ENCODE assay signal across 10 cellular contexts in genomic region chr22:50294319-50294656, GRCh38. TPM values are rescaled to one million over a fixed set of nuclear protein-coding genes. Genes with fewer than 3 reads are reported as not detected.
DNase-seq lines count a peak whose midpoint lies in the region; ATAC-seq and TF ChIP-seq lines count a peak whose summit lies in the region.
"Had no signal": no experiment of that assay in that cellular context is flagged by ENCODE, and none has a peak within 500 bp of the region (broad histone marks: within the 10 kb centered on the region; RNA-seq: fewer than 3 reads in every experiment).

No MANE protein-coding gene starts in this region.

- intact Hi-C loops in mammary epithelial cell (cut with micrococcal nuclease) = no loop called here

- CTCF ChIA-PET in mammary epithelial cell (lab: Charles Lee; ENCODE audit: low non-redundant PET) = no interaction called here

- DNase-seq in mammary epithelial cell (no peak), neuronal stem cell (ENCODE audit: low spot score) (no peak)
- no peak for DNase-seq in activated T-cell treated with anti-CD3 and anti-CD28 coated beads, Interleukin-2, amount 50 U/mL, for 48 hours
- no peak for DNase-seq in activated T-cell treated with anti-CD3 and anti-CD28 coated beads, Interleukin-2, amount 50 U/mL, for 1 hour
- DNase-seq: activated CD4-positive, alpha-beta T cell treated with anti-CD3 and anti-CD28 coated beads, Interleukin-2, amount 50 U/mL, for 48 hours; DMS 273 treated with DMSO at 0.1 percent for 48 hours; effector CD4-positive, alpha-beta T cell; NCI-H526 had no signal

- peak overlapping the region; percentile 98 for H2BK5ac ChIP-seq in neuronal stem cell (ENCODE audit: low read length)

- peaks cover 4% of the 10 kb centered on the region for H4K20me1 ChIP-seq in mammary epithelial cell (ENCODE audit: insufficient read depth, low read length)

- H3K79me1 ChIP-seq in neuronal stem cell (ENCODE audit: low read depth, low read length) = peaks cover 51% of the 10 kb centered on the region

- dilution Hi-C loops in mammary epithelial cell (cut with HindIII; ENCODE audit: low sequenced_read_pairs) = loop anchor here (5.0 kb wide), 1 partner anchor 48 kb away; the partner anchor contains the start of gene PPP6R2

- in situ Hi-C loops in mammary epithelial cell (cut with MboI; ENCODE audit: low sequenced_read_pairs in 2 of 2) = no loop called here

- H3K4me1 ChIP-seq in mammary epithelial cell (ENCODE audit: insufficient read depth, low read length) (peaks cover 48% of the 10 kb centered on the region), neuronal stem cell (ENCODE audit: control insufficient read depth in 2 of 2, insufficient read depth in 1 of 2, low read depth in 1 of 2, low read length in 2 of 2) (peaks cover 15 to 34% of the 10 kb centered on the region in 2 donors)

- peak overlapping the region; percentile 86 for H2BK12ac ChIP-seq in neuronal stem cell (ENCODE audit: low read length)

- no peak overlapping the region for H3K9ac ChIP-seq in mammary epithelial cell (ENCODE audit: insufficient read depth, low read length)
- no peak overlapping the region for H3K9ac ChIP-seq in neuronal stem cell (ENCODE audit: low read depth, low read length, poor library complexity)

- 83% methylated on average over 2 of the region's 5 CpGs for WGBS in mammary epithelial cell (ENCODE audit: low coverage, missing lambda C conversion rate)
- no CpG with 5 or more reads among the region's 5 CpGs for WGBS in neuronal stem cell (ENCODE audit: extremely low coverage in 2 of 2, insufficient read length in 2 of 2, insufficient replicate concordance in 1 of 2), 2 donors

- H3K23ac ChIP-seq in neuronal stem cell (ENCODE audit: low read depth, low read length, poor library complexity) = peak overlapping the region; percentile 37

- peak overlapping the region; percentile 90 for H3K4ac ChIP-seq in neuronal stem cell (ENCODE audit: low read length)

- peak overlapping the region; percentile 82 for H2BK15ac ChIP-seq in neuronal stem cell (ENCODE audit: low read length)

- peak overlapping the region; percentile 99 for H2AK5ac ChIP-seq in neuronal stem cell (ENCODE audit: low read depth, low read length)

- H3K36me3 ChIP-seq in mammary epithelial cell (ENCODE audit: insufficient read depth, low read length) (peaks cover 7% of the 10 kb centered on the region), neuronal stem cell (replicated peaks in 1 of 2; ENCODE audit: control insufficient read depth in 2 of 2, insufficient read depth in 2 of 2, low read length in 2 of 2) (peaks cover 16 to 70% of the 10 kb centered on the region in 2 donors)

- no TSS peak for BruUV-seq in mammary epithelial cell (replicated peaks; lab: Mats Ljungman, UMichigan)

- no peak overlapping the region for H4K8ac ChIP-seq in neuronal stem cell (ENCODE audit: low read depth, low read length)

- no peak overlapping the region for H2AFZ ChIP-seq in mammary epithelial cell (ENCODE audit: low read depth, low read length)
- no peak overlapping the region for H2AFZ ChIP-seq in neuronal stem cell (ENCODE audit: low read length)

- no peak for TF ChIP-seq CTCF in mammary epithelial cell (conservative IDR thresholded peaks at IDR 0.05 in 1 of 2, IDR thresholded peaks at IDR 0.05 in 1 of 2; ENCODE audit: extremely low read depth in 1 of 2, insufficient read depth in 1 of 2, low read depth in 1 of 2, low read length in 2 of 2)

- H3K27me3 ChIP-seq in mammary epithelial cell (ENCODE audit: insufficient read depth, low read length) = no peaks in the 10 kb centered on the region
- H3K27me3 ChIP-seq in neuronal stem cell (ENCODE audit: control insufficient read depth in 3 of 3, insufficient read depth in 3 of 3, low read depth in 1 of 3, low read length in 3 of 3) = no peaks in the 10 kb centered on the region

- peak overlapping the region; percentile 49 for H3K14ac ChIP-seq in neuronal stem cell (ENCODE audit: low read length)

- no peak for ATAC-seq in GM21381 (IDR thresholded peaks at IDR 0.05; ENCODE audit: unreplicated experiment)

- H4K91ac ChIP-seq in neuronal stem cell (ENCODE audit: low read depth, low read length, poor library complexity) = peak overlapping the region; percentile 89

- TF ChIP-seq POLR2A in GM10847 (IDR thresholded peaks at IDR 0.05; ENCODE audit: extremely low read depth, insufficient read length) = peak; percentile 11

- no peak overlapping the region for H3K4me3 ChIP-seq in mammary epithelial cell (replicated peaks in 1 of 3; ENCODE audit: insufficient read depth in 1 of 3, low read depth in 2 of 3, low read length in 3 of 3)
- H3K4me3 ChIP-seq in neuronal stem cell (ENCODE audit: low read length in 2 of 2) = no peak overlapping the region

- peaks cover 100% of the 10 kb centered on the region for H3K79me2 ChIP-seq in mammary epithelial cell (ENCODE audit: insufficient read depth, low read length)

- H3K18ac ChIP-seq in neuronal stem cell (ENCODE audit: low read length) = peak overlapping the region; percentile 98

- H3K4me2 ChIP-seq in mammary epithelial cell (ENCODE audit: insufficient read depth, low read depth, low read length) = peak overlapping the region; percentile 87
- H3K4me2 ChIP-seq in neuronal stem cell (ENCODE audit: insufficient read depth, low read length, poor library complexity, severe bottlenecking) = no peak overlapping the region

- peak overlapping the region; percentile 99 for H2BK120ac ChIP-seq in neuronal stem cell (ENCODE audit: low read depth, low read length)

- H3K9me3 ChIP-seq in mammary epithelial cell (replicated peaks; ENCODE audit: insufficient read depth, low read length) = no peaks in the 10 kb centered on the region
- no peaks in the 10 kb centered on the region for H3K9me3 ChIP-seq in neuronal stem cell (replicated peaks in 1 of 2; ENCODE audit: control insufficient read depth in 2 of 2, insufficient read depth in 1 of 2, low read depth in 1 of 2, low read length in 2 of 2)

- no peak overlapping the region for H3K27ac ChIP-seq in mammary epithelial cell (ENCODE audit: insufficient read depth, low read depth, low read length)
- H3K27ac ChIP-seq in neuronal stem cell (replicated peaks; ENCODE audit: low read length) = peak overlapping the region; percentile 80

RNA-seq across cellular contexts. Expression of gene PLXNB2, which starts 13.2 kb away (rescaled TPM):
- total RNA-seq in mammary epithelial cell = 100 to 1,000 TPM; 122 to 240 TPM
- 96.4 TPM for polyA plus RNA-seq in mammary epithelial cell
- 162 TPM for polyA minus RNA-seq in mammary epithelial cell
- polyA plus RNA-seq in neuronal stem cell (2013, experiment 1 of 2) = 71.0 TPM
- 69.8 TPM for polyA plus RNA-seq in neuronal stem cell (2013, experiment 2 of 2)

RNA-seq across cellular contexts. Expression of gene MAPK11, which starts 24.1 kb away (rescaled TPM):
- total RNA-seq in mammary epithelial cell = 10 to 100 TPM in 1 of 2 donors, 1 to 10 TPM in 1; 9.3 to 10.0 TPM
- 3.4 TPM for polyA plus RNA-seq in mammary epithelial cell
- polyA minus RNA-seq in mammary epithelial cell = 4.2 TPM
- 4.0 TPM for polyA plus RNA-seq in neuronal stem cell (2013, experiment 1 of 2)
- 3.6 TPM for polyA plus RNA-seq in neuronal stem cell (2013, experiment 2 of 2)

RNA-seq across cellular contexts. Expression of gene DENND6B, which starts 32.5 kb away (rescaled TPM):
- total RNA-seq in mammary epithelial cell = 1 to 10 TPM; 2.0 to 3.4 TPM
- polyA plus RNA-seq in mammary epithelial cell = 1.2 TPM
- 9.9 TPM for polyA minus RNA-seq in mammary epithelial cell
- polyA plus RNA-seq in neuronal stem cell (2013, experiment 1 of 2) = 12.7 TPM
- polyA plus RNA-seq in neuronal stem cell (2013, experiment 2 of 2) = 11.7 TPM

RNA-seq across cellular contexts. Expression of gene MAPK12, which starts 32.8 kb away (rescaled TPM):
- 10 to 100 TPM; 11.1 to 11.5 TPM for total RNA-seq in mammary epithelial cell
- 5.8 TPM for polyA plus RNA-seq in mammary epithelial cell
- polyA minus RNA-seq in mammary epithelial cell = 1.1 TPM
- polyA plus RNA-seq in neuronal stem cell (2013, experiment 1 of 2) = 28.8 TPM
- 28.1 TPM for polyA plus RNA-seq in neuronal stem cell (2013, experiment 2 of 2)

RNA-seq across cellular contexts. Expression of gene HDAC10, which starts 43.2 kb away (rescaled TPM):
- 10 to 100 TPM; 10.7 to 23.6 TPM for total RNA-seq in mammary epithelial cell
- polyA plus RNA-seq in mammary epithelial cell = 8.9 TPM
- polyA minus RNA-seq in mammary epithelial cell = 2.7 TPM
- polyA plus RNA-seq in neuronal stem cell (2013, experiment 1 of 2) = 20.1 TPM
- polyA plus RNA-seq in neuronal stem cell (2013, experiment 2 of 2) = 18.8 TPM
